In the genomic region with DNA sequence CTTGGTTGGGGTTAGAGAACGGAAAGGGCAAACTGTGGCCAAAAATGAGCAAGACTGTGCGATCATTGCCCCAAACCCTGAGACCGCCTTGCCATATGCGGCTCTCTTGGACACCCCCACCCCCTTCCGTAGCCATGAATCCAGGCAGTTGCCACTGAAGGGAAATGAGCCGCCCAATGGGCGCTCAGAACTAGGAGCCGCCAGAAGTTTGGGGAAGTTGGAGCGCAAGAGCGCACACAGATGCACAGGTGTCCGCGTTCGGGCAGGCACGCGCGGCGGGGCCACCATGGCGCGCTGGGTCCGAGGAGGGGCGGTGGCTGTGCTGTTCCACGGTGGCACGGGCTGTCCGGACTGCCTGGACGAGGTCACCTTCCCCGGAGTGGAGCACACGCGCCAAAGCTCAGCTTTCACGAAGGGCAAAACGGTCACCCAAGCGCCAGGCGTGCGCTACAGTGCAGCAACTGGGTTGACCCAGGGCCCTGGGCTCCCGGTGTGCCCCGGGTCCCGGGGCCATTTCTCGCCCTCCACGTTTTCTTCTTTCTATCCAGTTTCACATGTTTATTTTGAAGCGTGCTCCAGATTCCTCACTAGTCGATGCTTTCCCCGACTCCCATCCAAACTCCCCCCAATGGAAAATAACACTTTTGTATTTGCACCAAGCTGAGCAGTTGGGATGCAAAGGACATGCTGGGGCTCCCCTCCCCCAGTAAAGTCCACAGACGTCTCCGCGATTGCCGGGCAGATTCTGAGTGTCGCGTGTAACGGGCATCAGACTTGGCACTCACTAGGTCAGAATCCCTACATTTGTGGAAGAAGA, we compare ENCODE assay signal across 10 cellular contexts. TPM values are rescaled to one million over a fixed set of nuclear protein-coding genes. Genes with fewer than 3 reads are reported as not detected.
DNase-seq lines count a peak whose midpoint lies in the region; ATAC-seq and TF ChIP-seq lines count a peak whose summit lies in the region.
"Had no signal": no experiment of that assay in that cellular context is flagged by ENCODE, and none has a peak within 500 bp of the region (broad histone marks: within the 10 kb centered on the region; RNA-seq: fewer than 3 reads in every experiment).

No MANE protein-coding gene starts in this region.

- H3K4me1 ChIP-seq in HAP-1 (peaks cover 24% of the 10 kb centered on the region), iPS-20b (ENCODE audit: insufficient read depth, low read length) (peaks cover 10% of the 10 kb centered on the region; the same call in 1 of the 2 replicates), smooth muscle cell (ENCODE audit: low read depth) (peaks cover 25% of the 10 kb centered on the region)

- peak overlapping the region; percentile 97 for H3K4me2 ChIP-seq in smooth muscle cell

- H3K27me3 ChIP-seq in HAP-1 (ENCODE audit: low read depth), result peaks cover 18% of the 10 kb centered on the region
- H3K27me3 ChIP-seq in iPS-20b (ENCODE audit: insufficient read depth, low read length), result peaks cover 83% of the 10 kb centered on the region
- H3K27me3 ChIP-seq in smooth muscle cell (ENCODE audit: low read depth), result peaks cover 90% of the 10 kb centered on the region

- in situ Hi-C loops in HAP-1 (cut with MboI; ENCODE audit: low sequenced_read_pairs), result no loop called here

- WGBS in smooth muscle cell (ENCODE audit: low lambda C conversion rate), result 4% methylated on average over 48 of the region's 48 CpGs

- H3F3A ChIP-seq in smooth muscle cell (ENCODE audit: low read depth), result no peaks in the 10 kb centered on the region

- H3K9ac ChIP-seq in iPS-20b (ENCODE audit: low read depth, low read length), result no peak overlapping the region; the same call in 1 of the 2 replicates
- no peak overlapping the region for H3K9ac ChIP-seq in smooth muscle cell (ENCODE audit: low read depth)

- H4K20me1 ChIP-seq in smooth muscle cell (ENCODE audit: low read depth), result peaks cover 10% of the 10 kb centered on the region

- no peaks in the 10 kb centered on the region for H3K79me2 ChIP-seq in smooth muscle cell (ENCODE audit: low read depth)

- H3K4me3 ChIP-seq in HAP-1, result peak overlapping the region; percentile 45
- peak overlapping the region; percentile 63 for H3K4me3 ChIP-seq in iPS-20b (ENCODE audit: low read length)
- peak overlapping the region; percentile 60 for H3K4me3 ChIP-seq in smooth muscle cell

- H3K27ac ChIP-seq in iPS-20b (ENCODE audit: low read length) (no peak overlapping the region), smooth muscle cell (ENCODE audit: low read depth) (no peak overlapping the region)

- no peak for TF ChIP-seq CTCF in smooth muscle cell (IDR thresholded peaks at IDR 0.05; ENCODE audit: borderline replicate concordance, insufficient read depth, poor library complexity, severe bottlenecking)

- H2AFZ ChIP-seq in smooth muscle cell (ENCODE audit: low read depth), result peak overlapping the region; percentile 76

- ATAC-seq in GM18867 (IDR thresholded peaks at IDR 0.05; ENCODE audit: unreplicated experiment), result no peak
- ATAC-seq in GM19395 (IDR thresholded peaks at IDR 0.05; ENCODE audit: unreplicated experiment), result no peak

- H3K9me3 ChIP-seq in HAP-1 (no peaks in the 10 kb centered on the region), iPS-20b (ENCODE audit: insufficient read depth, low read depth, low read length) (no peaks in the 10 kb centered on the region), smooth muscle cell (replicated peaks; ENCODE audit: low read depth) (no peaks in the 10 kb centered on the region)

- peak in 1 of 2 experiments; percentile 49 for DNase-seq in HAP-1 (ENCODE audit: low spot score in 2 of 2)
- DNase-seq in astrocyte of the hippocampus (ENCODE audit: low read depth, low spot score), result peak; percentile 55
- DNase-seq in smooth muscle cell (lab: John Stamatoyannopoulos, UW; ENCODE audit: unreplicated experiment), result no peak
- no peak for DNase-seq in COLO829 (ENCODE audit: low spot score)
- DNase-seq: activated CD4-positive, alpha-beta T cell treated with anti-CD3 and anti-CD28 coated beads, Interleukin-2, amount 50 U/mL, for 4 hours; NCI-H1694 treated with DMSO at 0.1 percent for 48 hours had no signal

- H3K36me3 ChIP-seq in HAP-1 (replicated peaks) (no peaks in the 10 kb centered on the region), iPS-20b (ENCODE audit: insufficient read depth, low read depth, low read length) (no peaks in the 10 kb centered on the region), smooth muscle cell (ENCODE audit: low read depth) (no peaks in the 10 kb centered on the region)

RNA-seq across cellular contexts. Expression of gene PDE10A, which starts 0.9 kb away (rescaled TPM):
- total RNA-seq in smooth muscle cell, result 5.6 and 7.1 TPM in 2 replicates
- polyA plus RNA-seq in smooth muscle cell, result 0.11 and 2.0 TPM in 2 replicates
- polyA plus RNA-seq: keratinocyte had no signal
